Comparison of ENCODE assay signal across 1 cellular context in the genomic region with DNA sequence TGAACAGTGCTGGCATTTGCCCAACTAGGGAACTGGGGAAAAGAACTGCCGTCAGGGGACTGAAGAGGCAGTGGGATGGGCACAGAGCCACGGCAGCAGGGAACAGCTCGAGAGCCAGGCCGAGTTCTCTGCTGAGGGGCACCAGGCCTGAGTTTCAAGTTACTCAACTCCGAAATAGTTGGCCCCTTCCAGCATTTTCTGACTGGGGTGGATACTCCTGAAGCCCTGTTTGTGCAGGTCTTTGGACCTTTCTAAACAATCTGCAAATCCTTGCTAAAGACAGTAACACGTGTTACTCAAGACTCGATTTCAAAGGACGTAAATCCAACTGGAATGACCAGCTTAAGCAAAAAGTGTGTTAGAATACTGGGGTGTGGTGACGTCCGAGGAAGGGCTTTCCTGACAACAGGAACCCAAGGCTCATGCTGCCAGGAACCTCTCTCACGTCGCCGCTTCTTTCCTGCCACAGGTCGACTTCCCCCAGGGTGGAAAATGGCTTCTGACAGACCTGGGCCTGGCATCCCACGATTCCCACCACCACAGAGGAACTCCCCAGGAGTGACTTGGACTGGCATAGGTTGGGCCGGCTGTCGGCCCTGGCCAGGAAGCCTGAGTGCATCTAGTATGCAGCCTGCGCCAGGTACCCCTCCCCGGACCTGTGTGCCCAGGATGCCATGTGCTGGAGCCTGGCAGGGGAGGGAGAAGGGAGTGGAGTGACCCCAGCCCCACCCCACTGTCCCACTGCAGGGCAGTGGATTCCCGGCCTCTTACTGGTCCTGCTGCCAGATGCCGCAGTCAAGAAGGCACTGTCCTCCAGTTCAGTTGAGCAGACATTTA.
TF ChIP-seq lines count a peak whose summit lies in the region.

No MANE protein-coding gene starts in this region.

TF ChIP-seq in GM23338, 12 proteins besides CTCF, POLR2A, EP300 and RAD21 (continued from another document):
- TF ChIP-seq, protein P1, sequence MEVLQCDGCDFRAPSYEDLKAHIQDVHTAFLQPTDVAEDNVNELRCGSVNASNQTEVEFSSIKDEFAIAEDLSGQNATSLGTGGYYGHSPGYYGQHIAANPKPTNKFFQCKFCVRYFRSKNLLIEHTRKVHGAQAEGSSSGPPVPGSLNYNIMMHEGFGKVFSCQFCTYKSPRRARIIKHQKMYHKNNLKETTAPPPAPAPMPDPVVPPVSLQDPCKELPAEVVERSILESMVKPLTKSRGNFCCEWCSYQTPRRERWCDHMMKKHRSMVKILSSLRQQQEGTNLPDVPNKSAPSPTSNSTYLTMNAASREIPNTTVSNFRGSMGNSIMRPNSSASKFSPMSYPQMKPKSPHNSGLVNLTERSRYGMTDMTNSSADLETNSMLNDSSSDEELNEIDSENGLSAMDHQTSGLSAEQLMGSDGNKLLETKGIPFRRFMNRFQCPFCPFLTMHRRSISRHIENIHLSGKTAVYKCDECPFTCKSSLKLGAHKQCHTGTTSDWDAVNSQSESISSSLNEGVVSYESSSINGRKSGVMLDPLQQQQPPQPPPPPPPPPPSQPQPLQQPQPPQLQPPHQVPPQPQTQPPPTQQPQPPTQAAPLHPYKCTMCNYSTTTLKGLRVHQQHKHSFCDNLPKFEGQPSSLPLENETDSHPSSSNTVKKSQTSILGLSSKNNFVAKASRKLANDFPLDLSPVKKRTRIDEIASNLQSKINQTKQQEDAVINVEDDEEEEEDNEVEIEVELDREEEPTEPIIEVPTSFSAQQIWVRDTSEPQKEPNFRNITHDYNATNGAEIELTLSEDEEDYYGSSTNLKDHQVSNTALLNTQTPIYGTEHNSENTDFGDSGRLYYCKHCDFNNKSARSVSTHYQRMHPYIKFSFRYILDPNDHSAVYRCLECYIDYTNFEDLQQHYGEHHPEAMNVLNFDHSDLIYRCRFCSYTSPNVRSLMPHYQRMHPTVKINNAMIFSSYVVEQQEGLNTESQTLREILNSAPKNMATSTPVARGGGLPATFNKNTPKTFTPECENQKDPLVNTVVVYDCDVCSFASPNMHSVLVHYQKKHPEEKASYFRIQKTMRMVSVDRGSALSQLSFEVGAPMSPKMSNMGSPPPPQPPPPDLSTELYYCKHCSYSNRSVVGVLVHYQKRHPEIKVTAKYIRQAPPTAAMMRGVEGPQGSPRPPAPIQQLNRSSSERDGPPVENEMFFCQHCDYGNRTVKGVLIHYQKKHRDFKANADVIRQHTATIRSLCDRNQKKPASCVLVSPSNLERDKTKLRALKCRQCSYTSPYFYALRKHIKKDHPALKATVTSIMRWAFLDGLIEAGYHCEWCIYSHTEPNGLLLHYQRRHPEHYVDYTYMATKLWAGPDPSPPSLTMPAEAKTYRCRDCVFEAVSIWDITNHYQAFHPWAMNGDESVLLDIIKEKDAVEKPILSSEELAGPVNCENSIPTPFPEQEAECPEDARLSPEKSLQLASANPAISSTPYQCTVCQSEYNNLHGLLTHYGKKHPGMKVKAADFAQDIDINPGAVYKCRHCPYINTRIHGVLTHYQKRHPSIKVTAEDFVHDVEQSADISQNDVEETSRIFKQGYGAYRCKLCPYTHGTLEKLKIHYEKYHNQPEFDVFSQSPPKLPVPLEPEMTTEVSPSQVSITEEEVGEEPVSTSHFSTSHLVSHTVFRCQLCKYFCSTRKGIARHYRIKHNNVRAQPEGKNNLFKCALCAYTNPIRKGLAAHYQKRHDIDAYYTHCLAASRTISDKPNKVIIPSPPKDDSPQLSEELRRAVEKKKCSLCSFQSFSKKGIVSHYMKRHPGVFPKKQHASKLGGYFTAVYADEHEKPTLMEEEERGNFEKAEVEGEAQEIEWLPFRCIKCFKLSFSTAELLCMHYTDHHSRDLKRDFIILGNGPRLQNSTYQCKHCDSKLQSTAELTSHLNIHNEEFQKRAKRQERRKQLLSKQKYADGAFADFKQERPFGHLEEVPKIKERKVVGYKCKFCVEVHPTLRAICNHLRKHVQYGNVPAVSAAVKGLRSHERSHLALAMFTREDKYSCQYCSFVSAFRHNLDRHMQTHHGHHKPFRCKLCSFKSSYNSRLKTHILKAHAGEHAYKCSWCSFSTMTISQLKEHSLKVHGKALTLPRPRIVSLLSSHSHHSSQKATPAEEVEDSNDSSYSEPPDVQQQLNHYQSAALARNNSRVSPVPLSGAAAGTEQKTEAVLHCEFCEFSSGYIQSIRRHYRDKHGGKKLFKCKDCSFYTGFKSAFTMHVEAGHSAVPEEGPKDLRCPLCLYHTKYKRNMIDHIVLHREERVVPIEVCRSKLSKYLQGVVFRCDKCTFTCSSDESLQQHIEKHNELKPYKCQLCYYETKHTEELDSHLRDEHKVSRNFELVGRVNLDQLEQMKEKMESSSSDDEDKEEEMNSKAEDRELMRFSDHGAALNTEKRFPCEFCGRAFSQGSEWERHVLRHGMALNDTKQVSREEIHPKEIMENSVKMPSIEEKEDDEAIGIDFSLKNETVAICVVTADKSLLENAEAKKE (CRISPR knock-in tag; IDR thresholded peaks at IDR 0.05) = no peak
- TF ChIP-seq ZNF114 (CRISPR knock-in tag; IDR thresholded peaks at IDR 0.05) (no peak), CREB1 (CRISPR knock-in tag; IDR thresholded peaks at IDR 0.05; ENCODE audit: low read depth) (no peak), JUNB (IDR thresholded peaks at IDR 0.05; ENCODE audit: unreplicated experiment) (no peak), EZH2 (IDR thresholded peaks at IDR 0.05; ENCODE audit: low read depth, unreplicated experiment) (no peak), POLR2AphosphoS5 (IDR thresholded peaks at IDR 0.05; ENCODE audit: low read depth) (no peak), NANOG (IDR thresholded peaks at IDR 0.05; ENCODE audit: borderline replicate concordance) (no peak), ZNF331 (CRISPR knock-in tag; IDR thresholded peaks at IDR 0.05; ENCODE audit: low read depth) (no peak)
- TF ChIP-seq, protein P2, sequence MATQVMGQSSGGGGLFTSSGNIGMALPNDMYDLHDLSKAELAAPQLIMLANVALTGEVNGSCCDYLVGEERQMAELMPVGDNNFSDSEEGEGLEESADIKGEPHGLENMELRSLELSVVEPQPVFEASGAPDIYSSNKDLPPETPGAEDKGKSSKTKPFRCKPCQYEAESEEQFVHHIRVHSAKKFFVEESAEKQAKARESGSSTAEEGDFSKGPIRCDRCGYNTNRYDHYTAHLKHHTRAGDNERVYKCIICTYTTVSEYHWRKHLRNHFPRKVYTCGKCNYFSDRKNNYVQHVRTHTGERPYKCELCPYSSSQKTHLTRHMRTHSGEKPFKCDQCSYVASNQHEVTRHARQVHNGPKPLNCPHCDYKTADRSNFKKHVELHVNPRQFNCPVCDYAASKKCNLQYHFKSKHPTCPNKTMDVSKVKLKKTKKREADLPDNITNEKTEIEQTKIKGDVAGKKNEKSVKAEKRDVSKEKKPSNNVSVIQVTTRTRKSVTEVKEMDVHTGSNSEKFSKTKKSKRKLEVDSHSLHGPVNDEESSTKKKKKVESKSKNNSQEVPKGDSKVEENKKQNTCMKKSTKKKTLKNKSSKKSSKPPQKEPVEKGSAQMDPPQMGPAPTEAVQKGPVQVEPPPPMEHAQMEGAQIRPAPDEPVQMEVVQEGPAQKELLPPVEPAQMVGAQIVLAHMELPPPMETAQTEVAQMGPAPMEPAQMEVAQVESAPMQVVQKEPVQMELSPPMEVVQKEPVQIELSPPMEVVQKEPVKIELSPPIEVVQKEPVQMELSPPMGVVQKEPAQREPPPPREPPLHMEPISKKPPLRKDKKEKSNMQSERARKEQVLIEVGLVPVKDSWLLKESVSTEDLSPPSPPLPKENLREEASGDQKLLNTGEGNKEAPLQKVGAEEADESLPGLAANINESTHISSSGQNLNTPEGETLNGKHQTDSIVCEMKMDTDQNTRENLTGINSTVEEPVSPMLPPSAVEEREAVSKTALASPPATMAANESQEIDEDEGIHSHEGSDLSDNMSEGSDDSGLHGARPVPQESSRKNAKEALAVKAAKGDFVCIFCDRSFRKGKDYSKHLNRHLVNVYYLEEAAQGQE (IDR thresholded peaks at IDR 0.05; ENCODE audit: unreplicated experiment) = no peak
TF ChIP-seq in GM23338: peak in this region for 0.
